Comparison of ENCODE assay signal across 18 cellular contexts in the genomic region with DNA sequence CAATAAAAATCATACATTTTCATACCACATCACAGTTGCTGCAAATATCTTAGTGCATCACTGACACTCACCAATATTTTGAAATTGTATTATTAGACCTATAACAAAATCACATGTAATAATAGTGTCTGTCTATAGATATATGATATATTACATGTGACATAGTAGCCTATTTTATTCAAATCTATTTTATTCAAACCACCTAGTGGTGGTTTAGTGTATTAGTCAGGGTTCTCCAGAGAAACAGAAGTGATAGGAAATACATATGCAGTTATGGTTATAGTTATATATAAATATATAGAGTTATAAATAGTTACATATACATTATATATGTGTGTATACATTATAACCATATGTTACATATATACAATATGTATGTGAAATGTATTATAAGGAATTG.
DNase-seq lines count a peak whose midpoint lies in the region; ATAC-seq, FAIRE-seq and TF ChIP-seq lines count a peak whose summit lies in the region.
"Had no signal": no experiment of that assay in that cellular context is flagged by ENCODE, and none has a peak within 500 bp of the region (broad histone marks: within the 10 kb centered on the region; RNA-seq: fewer than 3 reads in every experiment).

No MANE protein-coding gene starts in this region.

- no peak overlapping the region for H3K4me2 ChIP-seq in IMR-90 (ENCODE audit: low read depth, low read length)

- TF ChIP-seq CTCF in IMR-90 (conservative IDR thresholded peaks at IDR 0.05; ENCODE audit: low read depth, low read length): 0 out of 2 replicates have a peak, but pooled peaks have one; percentile 12
- peak; percentile 67 for TF ChIP-seq CTCF in chondrocyte (IDR thresholded peaks at IDR 0.05)
- peak in 1 of 4 donors; percentile 12 for TF ChIP-seq CTCF in pancreas (IDR thresholded peaks at IDR 0.05)

- no peak overlapping the region for H2AK9ac ChIP-seq in IMR-90 (replicated peaks; ENCODE audit: low read depth, low read length, poor library complexity)

- no peak overlapping the region for H4K91ac ChIP-seq in IMR-90 (ENCODE audit: insufficient read depth, low read depth, low read length)

- in situ Hi-C loops in IMR-90 (cut with MboI; ENCODE audit: low sequenced_read_pairs): no loop called here

- no peaks in the 10 kb centered on the region for H3K9me1 ChIP-seq in IMR-90 (ENCODE audit: insufficient read depth, low read length)

- peaks cover 2% of the 10 kb centered on the region for H3K36me3 Mint-ChIP-seq in chondrocyte (ENCODE audit: low read depth)

- H3K4me1 ChIP-seq in IMR-90 (ENCODE audit: control insufficient read depth, insufficient read depth, low read length): no peaks in the 10 kb centered on the region
- H3K4me1 ChIP-seq in pancreas: no peaks in the 10 kb centered on the region
- H3K4me1 ChIP-seq: gastrocnemius medialis, HAP-1 had no signal

- H4K20me1 ChIP-seq in IMR-90 (ENCODE audit: insufficient read depth, low read length): no peaks in the 10 kb centered on the region

- intact Hi-C loops in IMR-90 (cut with micrococcal nuclease) (no loop called here), pancreas (cut with DNase I) (no loop called here)

- no peaks in the 10 kb centered on the region for H3K27me3 ChIP-seq in IMR-90 (ENCODE audit: control insufficient read depth, insufficient read depth, low read length)
- H3K27me3 ChIP-seq in pancreas: no peaks in the 10 kb centered on the region
- H3K27me3 ChIP-seq: gastrocnemius medialis had no signal

- H3K9ac ChIP-seq in IMR-90 (ENCODE audit: low read depth, low read length): no peak overlapping the region

- TF ChIP-seq RAD21 in IMR-90 (IDR thresholded peaks at IDR 0.05; ENCODE audit: low read length): no peak

- no peak for TF ChIP-seq POLR2A in IMR-90 (IDR thresholded peaks at IDR 0.05; ENCODE audit: low read depth, low read length)

- POLR2A ChIA-PET in IMR-90 (lab: Charles Lee; ENCODE audit: unreplicated experiment): no interaction called here

- H2AK5ac ChIP-seq in IMR-90 (ENCODE audit: low read depth, low read length): no peak overlapping the region

- H3K4me1 Mint-ChIP-seq in chondrocyte (ENCODE audit: low read depth): no peaks in the 10 kb centered on the region

- H2BK20ac ChIP-seq in IMR-90 (ENCODE audit: low read depth, low read length): no peak overlapping the region

- H3K27me3 Mint-ChIP-seq in chondrocyte (ENCODE audit: low read depth): no peaks in the 10 kb centered on the region

- peak; percentile 2 for DNase-seq in DMS 273 (lab: John Stamatoyannopoulos, UW; ENCODE audit: unreplicated experiment)
- DNase-seq in DMS 273 treated with DMSO at 0.1 percent for 48 hours (lab: John Stamatoyannopoulos, UW): no peak
- DNase-seq in IMR-90: no peak
- DNase-seq in chondrocyte (ENCODE audit: low spot score): no peak
- DNase-seq in pancreas: no peak
- no peak for DNase-seq in stimulated activated naive CD4-positive, alpha-beta T cell treated with Interleukin-2 at 50 U/mL for 16 hours (lab: John Stamatoyannopoulos, UW)
- no peak for DNase-seq in globus pallidus (ENCODE audit: low spot score)
- DNase-seq in iPS-NIHi7 (ENCODE audit: extremely low spot score): no peak
- DNase-seq: 8988T; activated CD4-positive, alpha-beta T cell treated with anti-CD3 and anti-CD28 coated beads for 48 hours; activated T-cell treated with anti-CD3 and anti-CD28 coated beads, Interleukin-2, amount 50 U/mL, for 48 hours; amygdala; gastrocnemius medialis; NCI-H2081; occipital lobe; small intestine had no signal

- CTCF ChIA-PET in IMR-90 (lab: Yijun Ruan, JAX): no interaction called here

- H2BK120ac ChIP-seq in IMR-90 (ENCODE audit: low read depth, low read length): no peak overlapping the region

- FAIRE-seq in pancreas (lab: Jason Lieb, UNC): peak; percentile 89
- FAIRE-seq: small intestine had no signal

- no peak overlapping the region for H4K5ac ChIP-seq in IMR-90 (ENCODE audit: low read depth, low read length)

- peaks cover 11% of the 10 kb centered on the region for H3K9me3 Mint-ChIP-seq in chondrocyte (ENCODE audit: low read depth)

- H3K23ac ChIP-seq in IMR-90 (ENCODE audit: low read depth, low read length): no peak overlapping the region

- H3K18ac ChIP-seq in IMR-90 (ENCODE audit: low read depth, low read length): no peak overlapping the region

- H3K27ac ChIP-seq in IMR-90 (ENCODE audit: insufficient read depth, low read length): no peak overlapping the region
- H3K27ac ChIP-seq in pancreas: no peak overlapping the region
- H3K27ac ChIP-seq: gastrocnemius medialis, HL-60 had no signal

- H4K8ac ChIP-seq in IMR-90 (ENCODE audit: low read depth in 2 of 2, low read length in 2 of 2): no peak overlapping the region

- no peak overlapping the region for H3K14ac ChIP-seq in IMR-90 (replicated peaks; ENCODE audit: low read depth, low read length)

- no peak overlapping the region for H2AFZ ChIP-seq in IMR-90 (replicated peaks; ENCODE audit: low read length, poor library complexity)

- H2BK15ac ChIP-seq in IMR-90 (ENCODE audit: low read depth, low read length): no peak overlapping the region

- dilution Hi-C loops in IMR-90 (cut with HindIII; ENCODE audit: low sequenced_read_pairs, unreplicated experiment): no loop called here

- H3K79me1 ChIP-seq in IMR-90 (ENCODE audit: low read depth in 1 of 2, low read length in 2 of 2): no peaks in the 10 kb centered on the region

- no peak overlapping the region for H3K56ac ChIP-seq in IMR-90 (ENCODE audit: extremely low read depth, insufficient read depth, low read length)

- H3K27ac Mint-ChIP-seq in chondrocyte (ENCODE audit: unreplicated experiment): no peak overlapping the region

- H3K4me3 ChIP-seq in IMR-90 (ENCODE audit: insufficient read depth, low read depth, low read length) (no peak overlapping the region), pancreas (no peak overlapping the region)
- H3K4me3 ChIP-seq: gastrocnemius medialis, HAP-1 had no signal

- H3K4me3 Mint-ChIP-seq in chondrocyte (ENCODE audit: unreplicated experiment): no peak overlapping the region

- H3K36me3 ChIP-seq in IMR-90 (ENCODE audit: control insufficient read depth, insufficient read depth, low read length) (no peaks in the 10 kb centered on the region), pancreas (no peaks in the 10 kb centered on the region)
- H3K36me3 ChIP-seq: gastrocnemius medialis, HAP-1 had no signal

- no peaks in the 10 kb centered on the region for H3K9me3 ChIP-seq in IMR-90 (ENCODE audit: control insufficient read depth, insufficient read depth, low read length)
- H3K9me3 ChIP-seq in pancreas: no peaks in the 10 kb centered on the region
- H3K9me3 ChIP-seq: gastrocnemius medialis, HAP-1 had no signal

- no peak overlapping the region for H3K4ac ChIP-seq in IMR-90 (ENCODE audit: low read depth, low read length)

- ATAC-seq in IMR-90 (ENCODE audit: low read depth): peak; percentile 37; the same call in 1 of the 2 replicates
- ATAC-seq in pancreas: no peak
- ATAC-seq: gastrocnemius medialis had no signal

- no peak overlapping the region for H2BK5ac ChIP-seq in IMR-90 (ENCODE audit: low read depth, low read length, poor library complexity, severe bottlenecking)

- BruUV-seq in IMR-90 (replicated peaks; lab: Mats Ljungman, UMichigan): no TSS peak

TF ChIP-seq in IMR-90, 13 proteins besides CTCF, POLR2A, EP300 and RAD21:
- TF ChIP-seq FOS (IDR thresholded peaks at IDR 0.05; ENCODE audit: low read depth, low read length) (no peak), BHLHE40 (IDR thresholded peaks at IDR 0.05; ENCODE audit: low read depth, low read length) (no peak), MAZ (IDR thresholded peaks at IDR 0.05; ENCODE audit: borderline replicate concordance, low read depth, low read length) (no peak), RFX5 (IDR thresholded peaks at IDR 0.05; ENCODE audit: low read depth, low read length) (no peak), CEBPB (IDR thresholded peaks at IDR 0.05; ENCODE audit: low read depth, low read length) (no peak), RCOR1 (IDR thresholded peaks at IDR 0.05; ENCODE audit: insufficient replicate concordance, low read length) (no peak)
